ENCODE assay signal across 22 cellular contexts in genomic region chr1:160743266-160743665, GRCh38. TPM values are rescaled to one million over a fixed set of nuclear protein-coding genes. Genes with fewer than 3 reads are reported as not detected.
DNase-seq lines count a peak whose midpoint lies in the region; ATAC-seq, FAIRE-seq and TF ChIP-seq lines count a peak whose summit lies in the region.
"Had no signal": no experiment of that assay in that cellular context is flagged by ENCODE, and none has a peak within 500 bp of the region (broad histone marks: within the 10 kb centered on the region; RNA-seq: fewer than 3 reads in every experiment).

No MANE protein-coding gene starts in this region.

- peak; percentile 61 for ATAC-seq in K562
- peak; percentile 58 for ATAC-seq in stimulated activated effector memory CD8-positive, alpha-beta T cell treated with anti-CD3 and anti-CD28 coated beads, Interleukin-12 subunit alpha, Interleukin-12 subunit beta, amount 100 ng/mL, for 72 hours
- no peak for ATAC-seq in HG02610 (IDR thresholded peaks at IDR 0.05; ENCODE audit: unreplicated experiment)
- no peak for ATAC-seq in HG03196 (IDR thresholded peaks at IDR 0.05; ENCODE audit: unreplicated experiment)
- ATAC-seq: body of pancreas, GM23338, left colon, right cardiac atrium had no signal

- no peak for TF ChIP-seq CTCF in MM.1S (IDR thresholded peaks at IDR 0.05; ENCODE audit: low read length)
- TF ChIP-seq CTCF in K562 (IDR thresholded peaks at IDR 0.05 in 2 of 3, conservative IDR thresholded peaks at IDR 0.05 in 1 of 3; ENCODE audit: insufficient read depth in 2 of 3, low read depth in 1 of 3, low read length in 3 of 3), result no peak

- TF ChIP-seq POLR2A in K562 (conservative IDR thresholded peaks at IDR 0.05), result no peak

- H3K79me2 ChIP-seq in MM.1S (ENCODE audit: low read length), result peaks cover 100% of the 10 kb centered on the region
- no peaks in the 10 kb centered on the region for H3K79me2 ChIP-seq in K562 (ENCODE audit: control insufficient read depth, insufficient read depth, low read length)

- no peak for TF ChIP-seq EP300 in K562 (IDR thresholded peaks at IDR 0.05; ENCODE audit: low read length)

- POLR2A ChIA-PET in activated CD4-positive, alpha-beta memory T cell treated with anti-CD3 and anti-CD28 coated beads for 36 hours (lab: Charles Lee), result no interaction called here
- POLR2A ChIA-PET in activated CD4-positive, alpha-beta memory T cell treated with anti-CD3 and anti-CD28 coated beads, Interleukin-2, amount 10 ng/mL, durations not matched to agents 7 days and 5 days (lab: Charles Lee), result interaction anchor here (0.8 to 2.4 kb wide), 4 partner anchors 10 to 55 kb away, joined by 3 to 9 read pairs (median 6); no protein-coding TSS in a partner anchor
- POLR2A ChIA-PET in K562 (lab: Yijun Ruan, JAX), result interaction anchor here (0.9 kb wide), 1 partner anchor 25 kb away, joined by 3 read pairs; no protein-coding TSS in a partner anchor

- no peak overlapping the region for H3K4me3 Mint-ChIP-seq in activated CD4-positive, alpha-beta memory T cell treated with anti-CD3 and anti-CD28 coated beads for 36 hours
- H3K4me3 Mint-ChIP-seq in activated CD4-positive, alpha-beta memory T cell treated with anti-CD3 and anti-CD28 coated beads, Interleukin-2, amount 10 ng/mL, durations not matched to agents 7 days and 5 days, result no peak overlapping the region
- peak overlapping the region; percentile 71 for H3K4me3 Mint-ChIP-seq in stimulated activated effector memory CD8-positive, alpha-beta T cell treated with anti-CD3 and anti-CD28 coated beads, Interleukin-12 subunit alpha, Interleukin-12 subunit beta, amount 100 ng/mL, for 72 hours
- H3K4me3 Mint-ChIP-seq: CD4-positive, CD25-positive, alpha-beta regulatory T cell; GM23338 had no signal

- TF ChIP-seq RAD21 in K562 (CRISPR knock-in tag; conservative IDR thresholded peaks at IDR 0.05 in 1 of 2, IDR thresholded peaks at IDR 0.05 in 1 of 2), result no peak

- no peaks in the 10 kb centered on the region for H3K36me3 Mint-ChIP-seq in activated CD4-positive, alpha-beta memory T cell treated with anti-CD3 and anti-CD28 coated beads for 36 hours
- no peaks in the 10 kb centered on the region for H3K36me3 Mint-ChIP-seq in activated CD4-positive, alpha-beta memory T cell treated with anti-CD3 and anti-CD28 coated beads, Interleukin-2, amount 10 ng/mL, durations not matched to agents 7 days and 5 days (ENCODE audit: low read depth)
- H3K36me3 Mint-ChIP-seq in stimulated activated effector memory CD8-positive, alpha-beta T cell treated with anti-CD3 and anti-CD28 coated beads, Interleukin-12 subunit alpha, Interleukin-12 subunit beta, amount 100 ng/mL, for 72 hours, result peaks cover 55% of the 10 kb centered on the region
- H3K36me3 Mint-ChIP-seq: CD4-positive, CD25-positive, alpha-beta regulatory T cell had no signal

- H3K9me3 ChIP-seq in MM.1S (replicated peaks; ENCODE audit: insufficient read depth, low read length) (no peaks in the 10 kb centered on the region), K562 (replicated peaks; ENCODE audit: control insufficient read depth, insufficient read depth, low read depth, low read length) (no peaks in the 10 kb centered on the region)
- H3K9me3 ChIP-seq: body of pancreas, vagina had no signal

- intact Hi-C loops in activated CD4-positive, alpha-beta memory T cell treated with anti-CD3 and anti-CD28 coated beads for 36 hours (cut with micrococcal nuclease), result no loop called here
- intact Hi-C loops in K562 (cut with micrococcal nuclease), result no loop called here

- peak overlapping the region; percentile 86 for H3K9ac ChIP-seq in MM.1S (ENCODE audit: low read length)
- no peak overlapping the region for H3K9ac ChIP-seq in K562 (ENCODE audit: insufficient read depth in 1 of 2, low read depth in 2 of 2, low read length in 2 of 2)

- peaks cover 60% of the 10 kb centered on the region for H3K4me1 Mint-ChIP-seq in activated CD4-positive, alpha-beta memory T cell treated with anti-CD3 and anti-CD28 coated beads for 36 hours (ENCODE audit: low read depth)
- peaks cover 69% of the 10 kb centered on the region for H3K4me1 Mint-ChIP-seq in activated CD4-positive, alpha-beta memory T cell treated with anti-CD3 and anti-CD28 coated beads, Interleukin-2, amount 10 ng/mL, durations not matched to agents 7 days and 5 days
- peaks cover 77% of the 10 kb centered on the region for H3K4me1 Mint-ChIP-seq in stimulated activated effector memory CD8-positive, alpha-beta T cell treated with anti-CD3 and anti-CD28 coated beads, Interleukin-12 subunit alpha, Interleukin-12 subunit beta, amount 100 ng/mL, for 72 hours

- peak overlapping the region; percentile 0 for H3K27ac Mint-ChIP-seq in activated CD4-positive, alpha-beta memory T cell treated with anti-CD3 and anti-CD28 coated beads for 36 hours
- no peak overlapping the region for H3K27ac Mint-ChIP-seq in activated CD4-positive, alpha-beta memory T cell treated with anti-CD3 and anti-CD28 coated beads, Interleukin-2, amount 10 ng/mL, durations not matched to agents 7 days and 5 days
- H3K27ac Mint-ChIP-seq in stimulated activated effector memory CD8-positive, alpha-beta T cell treated with anti-CD3 and anti-CD28 coated beads, Interleukin-12 subunit alpha, Interleukin-12 subunit beta, amount 100 ng/mL, for 72 hours, result peak overlapping the region; percentile 90
- H3K27ac Mint-ChIP-seq: GM23338 had no signal

- BruUV-seq in K562 (replicated peaks; lab: Mats Ljungman, UMichigan), result no TSS peak

- H3K4me1 ChIP-seq in MM.1S (ENCODE audit: low read length), result peaks cover 49% of the 10 kb centered on the region
- peaks cover 0 to 10% of the 10 kb centered on the region in 2 experiments; a peak in 2 of 5 replicates for H3K4me1 ChIP-seq in K562 (replicated peaks in 1 of 2; ENCODE audit: control insufficient read depth in 2 of 2, insufficient read depth in 2 of 2, low read length in 2 of 2)
- H3K4me1 ChIP-seq: body of pancreas, vagina had no signal

- H4K20me1 ChIP-seq in MM.1S (ENCODE audit: insufficient read depth, low read length) (peaks cover 22% of the 10 kb centered on the region; the same call in 1 of the 2 replicates), K562 (replicated peaks; ENCODE audit: control insufficient read depth, insufficient read depth, low read length) (no peaks in the 10 kb centered on the region)

- peak overlapping the region; percentile 81 for H3K4me3 ChIP-seq in MM.1S (ENCODE audit: low read length)
- no peak overlapping the region for H3K4me3 ChIP-seq in K562
- H3K4me3 ChIP-seq: body of pancreas, coronary artery, GM23338, vagina had no signal

- H3K9me1 ChIP-seq in K562 (ENCODE audit: control insufficient read depth, insufficient read depth, low read length), result no peaks in the 10 kb centered on the region

- H2AFZ ChIP-seq in MM.1S (ENCODE audit: low read length) (no peak overlapping the region), K562 (ENCODE audit: low read depth, low read length) (no peak overlapping the region)
- H2AFZ ChIP-seq: GM23338 had no signal

- H3K9me2 ChIP-seq in MM.1S (replicated peaks; ENCODE audit: insufficient read depth, low read length), result no peaks in the 10 kb centered on the region

- in situ Hi-C loops in K562 (cut with MboI), result no loop called here

- no peaks in the 10 kb centered on the region; the same call in 1 of the 2 replicates for H3K36me3 ChIP-seq in MM.1S (replicated peaks; ENCODE audit: insufficient read depth, low read length)
- H3K36me3 ChIP-seq in K562 (ENCODE audit: control insufficient read depth, insufficient read depth, low read length), result no peaks in the 10 kb centered on the region
- H3K36me3 ChIP-seq: vagina had no signal

- CTCF ChIA-PET in activated CD4-positive, alpha-beta memory T cell treated with anti-CD3 and anti-CD28 coated beads for 36 hours (lab: Charles Lee), result interaction anchor here (1.2 to 1.5 kb wide), 3 partner anchors 34 to 84 kb away, joined by 3 to 4 read pairs (median 3); no protein-coding TSS in a partner anchor
- CTCF ChIA-PET in activated CD4-positive, alpha-beta memory T cell treated with anti-CD3 and anti-CD28 coated beads, Interleukin-2, amount 10 ng/mL, durations not matched to agents 7 days and 5 days (lab: Charles Lee), result interaction anchor here (0.9 to 2.2 kb wide), 5 partner anchors 10 to 208 kb away, joined by 3 to 13 read pairs (median 3); no protein-coding TSS in a partner anchor
- CTCF ChIA-PET in K562 (lab: Yijun Ruan, JAX; ENCODE audit: low intra/inter-chr PET ratio), result no interaction called here

- H3K4me2 ChIP-seq in MM.1S (ENCODE audit: low read depth, low read length) (peak overlapping the region; percentile 92), K562 (ENCODE audit: insufficient read depth, low read length) (peak overlapping the region; percentile 3)
- H3K4me2 ChIP-seq: GM23338 had no signal

- no peaks in the 10 kb centered on the region for H3K27me3 Mint-ChIP-seq in activated CD4-positive, alpha-beta memory T cell treated with anti-CD3 and anti-CD28 coated beads for 36 hours
- no peaks in the 10 kb centered on the region for H3K27me3 Mint-ChIP-seq in activated CD4-positive, alpha-beta memory T cell treated with anti-CD3 and anti-CD28 coated beads, Interleukin-2, amount 10 ng/mL, durations not matched to agents 7 days and 5 days

- H3K27me3 ChIP-seq in MM.1S (replicated peaks; ENCODE audit: insufficient read depth, low read length), result no peaks in the 10 kb centered on the region
- peaks cover 0 to 8% of the 10 kb centered on the region in 2 experiments; a peak in 3 of 5 replicates for H3K27me3 ChIP-seq in K562 (ENCODE audit: control insufficient read depth in 2 of 2, insufficient read depth in 2 of 2, low read length in 2 of 2)
- H3K27me3 ChIP-seq: body of pancreas, vagina had no signal

- DNase-seq in activated CD4-positive, alpha-beta memory T cell treated with anti-CD3 and anti-CD28 coated beads for 36 hours, result no peak
- no peak for DNase-seq in activated CD4-positive, alpha-beta memory T cell treated with anti-CD3 and anti-CD28 coated beads, Interleukin-2, amount 10 ng/mL, durations not matched to agents 7 days and 5 days
- DNase-seq in MM.1S, result peak; percentile 74
- peak in 1 of 4 experiments; percentile 16 for DNase-seq in K562 (ENCODE audit: extremely low read depth in 1 of 4, low spot score in 3 of 4)
- DNase-seq in stimulated activated effector memory CD8-positive, alpha-beta T cell treated with anti-CD3 and anti-CD28 coated beads, Interleukin-12 subunit alpha, Interleukin-12 subunit beta, amount 100 ng/mL, for 72 hours (ENCODE audit: low spot score in 2 of 2), result peak in 1 of 2 donors; percentile 73
- DNase-seq in NCI-H2171 (lab: John Stamatoyannopoulos, UW), result no peak
- DNase-seq: activated gamma-delta T cell; body of pancreas; CD4-positive, CD25-positive, alpha-beta regulatory T cell; foreskin melanocyte; IMR-90; left colon; NCI-H2081 treated with DMSO at 0.1 percent for 48 hours; NCI-H524; right cardiac atrium had no signal

- H3K27ac ChIP-seq in MM.1S (ENCODE audit: low read length), result peak overlapping the region; percentile 88
- no peak overlapping the region for H3K27ac ChIP-seq in K562 (ENCODE audit: extremely low read depth, low read depth, low read length)
- H3K27ac ChIP-seq: body of pancreas, coronary artery, epithelial cell of prostate, vagina had no signal

- no peak for FAIRE-seq in K562 (lab: Jason Lieb, UNC)

- peaks cover 61% of the 10 kb centered on the region for H3F3A ChIP-seq in MM.1S (ENCODE audit: insufficient read depth, low read length)

- H3K9me3 Mint-ChIP-seq in activated CD4-positive, alpha-beta memory T cell treated with anti-CD3 and anti-CD28 coated beads for 36 hours, result no peaks in the 10 kb centered on the region
- no peaks in the 10 kb centered on the region for H3K9me3 Mint-ChIP-seq in activated CD4-positive, alpha-beta memory T cell treated with anti-CD3 and anti-CD28 coated beads, Interleukin-2, amount 10 ng/mL, durations not matched to agents 7 days and 5 days
- no peaks in the 10 kb centered on the region for H3K9me3 Mint-ChIP-seq in stimulated activated effector memory CD8-positive, alpha-beta T cell treated with anti-CD3 and anti-CD28 coated beads, Interleukin-12 subunit alpha, Interleukin-12 subunit beta, amount 100 ng/mL, for 72 hours
- H3K9me3 Mint-ChIP-seq: GM23338 had no signal

- WGBS in K562 (ENCODE audit: insufficient coverage, low coverage, missing lambda C conversion rate), result 0% methylated on average over 3 of the region's 3 CpGs

RNA-seq across cellular contexts. Expression of gene SLAMF7, which starts 4.2 kb away (rescaled TPM):
- total RNA-seq in activated CD4-positive, alpha-beta memory T cell treated with anti-CD3 and anti-CD28 coated beads for 36 hours, result 10 to 100 TPM; 11.4 to 15.9 TPM
- 10 to 100 TPM; 13.7 to 15.3 TPM for total RNA-seq in activated CD4-positive, alpha-beta memory T cell treated with anti-CD3 and anti-CD28 coated beads, Interleukin-2, amount 10 ng/mL, durations not matched to agents 7 days and 5 days
- not detected in 2 replicates for total RNA-seq in K562 (2011; cell fraction: chromatin; rRNA removed; ENCODE audit: low replicate concordance)
- not detected in 2 replicates for total RNA-seq in K562 (2011; cell fraction: nucleolus; rRNA removed)
- total RNA-seq in K562 (2011; cell fraction: nucleoplasm; rRNA removed), result not detected in 2 replicates
- 0.12 TPM in 1 of 2 replicates, not detected in the other for total RNA-seq in K562 (2014; rRNA removed)
- 0.11 and 0.19 TPM in 2 replicates for total RNA-seq in K562 (2014; rRNA removed; fragmentation: Illumina TruSeq; extraction: Trizol)
- total RNA-seq in K562 (2015; rRNA removed; fragmentation: Illumina TruSeq; extraction: Trizol), result 0.18 and 0.23 TPM in 2 replicates
- total RNA-seq in K562 (2021), result 0.35 and 0.49 TPM in 2 replicates
- not detected in 2 replicates for polyA plus RNA-seq in K562 (2011; rRNA removed)
- 0.03 TPM in 1 of 2 replicates, not detected in the other for polyA plus RNA-seq in K562 (2011; cell fraction: cytosol; rRNA removed)
- not detected in 2 replicates for polyA plus RNA-seq in K562 (2011; cell fraction: nucleus; rRNA removed)
- polyA plus RNA-seq in K562 (2012), result 0.68 and 2.0 TPM in 2 replicates
- polyA plus RNA-seq in K562 (2014; fragmentation: Illumina TruSeq; extraction: Trizol), result 0.22 and 0.36 TPM in 2 replicates
- polyA plus RNA-seq in K562 (2014; fragmentation: Nextera tagmentation; extraction: Ambion mirVana), result under 1 TPM; 0.17 to 0.39 TPM
- polyA plus RNA-seq in K562 (2014; rRNA removed), result 0.19 and 1.2 TPM in 2 replicates
- not detected in 2 replicates for polyA minus RNA-seq in K562 (2011; rRNA and poly(A)+ RNA removed)
- not detected in 2 replicates for polyA minus RNA-seq in K562 (2011; cell fraction: cytosol; rRNA and poly(A)+ RNA removed)
- polyA minus RNA-seq in K562 (2011; cell fraction: nucleus; rRNA and poly(A)+ RNA removed), result not detected in 2 replicates
- total RNA-seq: GM23338, IMR-90, OCI-LY7 had no signal
- polyA plus RNA-seq: IMR-90 had no signal

RNA-seq across cellular contexts. Expression of gene CD48, which starts 31.6 kb away (rescaled TPM):
- 100 to 1,000 TPM; 190 to 194 TPM for total RNA-seq in activated CD4-positive, alpha-beta memory T cell treated with anti-CD3 and anti-CD28 coated beads for 36 hours
- total RNA-seq in activated CD4-positive, alpha-beta memory T cell treated with anti-CD3 and anti-CD28 coated beads, Interleukin-2, amount 10 ng/mL, durations not matched to agents 7 days and 5 days, result 100 to 1,000 TPM; 403 to 404 TPM
- total RNA-seq in K562 (2011; cell fraction: chromatin; rRNA removed; ENCODE audit: low replicate concordance), result not detected in 2 replicates
- not detected in 2 replicates for total RNA-seq in K562 (2011; cell fraction: nucleolus; rRNA removed)
- not detected in 2 replicates for total RNA-seq in K562 (2011; cell fraction: nucleoplasm; rRNA removed)
- 0.53 TPM in 1 of 2 replicates, not detected in the other for total RNA-seq in K562 (2014; rRNA removed)
- total RNA-seq in K562 (2014; rRNA removed; fragmentation: Illumina TruSeq; extraction: Trizol), result 0.11 and 0.38 TPM in 2 replicates
- 0.40 and 0.94 TPM in 2 replicates for total RNA-seq in K562 (2015; rRNA removed; fragmentation: Illumina TruSeq; extraction: Trizol)
- 0.42 and 0.65 TPM in 2 replicates for total RNA-seq in K562 (2021)
- not detected in 2 replicates for polyA plus RNA-seq in K562 (2011; rRNA removed)
- 0.06 TPM in 1 of 2 replicates, not detected in the other for polyA plus RNA-seq in K562 (2011; cell fraction: cytosol; rRNA removed)
- polyA plus RNA-seq in K562 (2011; cell fraction: nucleus; rRNA removed), result not detected in 2 replicates
- 0.26 and 2.0 TPM in 2 replicates for polyA plus RNA-seq in K562 (2012)
- 0.10 and 0.24 TPM in 2 replicates for polyA plus RNA-seq in K562 (2014; fragmentation: Illumina TruSeq; extraction: Trizol)
- polyA plus RNA-seq in K562 (2014; fragmentation: Nextera tagmentation; extraction: Ambion mirVana), result under 1 TPM in 1 of 2 experiments, not detected in 1; 0.27 TPM
- 0.18 and 0.30 TPM in 2 replicates for polyA plus RNA-seq in K562 (2014; rRNA removed)
- 0.27 TPM in 1 of 2 replicates, not detected in the other for polyA minus RNA-seq in K562 (2011; rRNA and poly(A)+ RNA removed)
- polyA minus RNA-seq in K562 (2011; cell fraction: cytosol; rRNA and poly(A)+ RNA removed), result not detected in 2 replicates
- polyA minus RNA-seq in K562 (2011; cell fraction: nucleus; rRNA and poly(A)+ RNA removed), result not detected in 2 replicates
- total RNA-seq: IMR-90 had no signal
- polyA plus RNA-seq: IMR-90 had no signal

RNA-seq across cellular contexts. Expression of gene LY9, which starts 52.7 kb away (rescaled TPM):
- total RNA-seq in activated CD4-positive, alpha-beta memory T cell treated with anti-CD3 and anti-CD28 coated beads for 36 hours, result 1 to 10 TPM; 4.8 to 4.9 TPM
- total RNA-seq in activated CD4-positive, alpha-beta memory T cell treated with anti-CD3 and anti-CD28 coated beads, Interleukin-2, amount 10 ng/mL, durations not matched to agents 7 days and 5 days, result 10 to 100 TPM; 46.4 to 49.9 TPM
- not detected in 2 replicates for total RNA-seq in K562 (2011; cell fraction: chromatin; rRNA removed; ENCODE audit: low replicate concordance)
- total RNA-seq in K562 (2011; cell fraction: nucleolus; rRNA removed), result not detected in 2 replicates
- not detected in 2 replicates for total RNA-seq in K562 (2011; cell fraction: nucleoplasm; rRNA removed)
- not detected in 2 replicates for total RNA-seq in K562 (2014; rRNA removed)
- not detected in 2 replicates for total RNA-seq in K562 (2014; rRNA removed; fragmentation: Illumina TruSeq; extraction: Trizol)
- total RNA-seq in K562 (2015; rRNA removed; fragmentation: Illumina TruSeq; extraction: Trizol), result not detected in 2 replicates
- total RNA-seq in K562 (2021), result not detected in 2 replicates
- not detected in 2 replicates for polyA plus RNA-seq in K562 (2011; rRNA removed)
- polyA plus RNA-seq in K562 (2011; cell fraction: cytosol; rRNA removed), result not detected in 2 replicates
- not detected in 2 replicates for polyA plus RNA-seq in K562 (2011; cell fraction: nucleus; rRNA removed)
- not detected in 2 replicates for polyA plus RNA-seq in K562 (2012)
- polyA plus RNA-seq in K562 (2014; fragmentation: Illumina TruSeq; extraction: Trizol), result not detected in 2 replicates
- polyA plus RNA-seq in K562 (2014; fragmentation: Nextera tagmentation; extraction: Ambion mirVana), result not detected
- polyA plus RNA-seq in K562 (2014; rRNA removed), result not detected in 2 replicates
- polyA minus RNA-seq in K562 (2011; rRNA and poly(A)+ RNA removed), result not detected in 2 replicates
- not detected in 2 replicates for polyA minus RNA-seq in K562 (2011; cell fraction: cytosol; rRNA and poly(A)+ RNA removed)
- not detected in 2 replicates for polyA minus RNA-seq in K562 (2011; cell fraction: nucleus; rRNA and poly(A)+ RNA removed)
- total RNA-seq: GM23338, IMR-90 had no signal
- polyA plus RNA-seq: GM23338, IMR-90 had no signal

Comparison
In these comparisons a context has a peak if more than half of its experiments do, and no peak if none do; other contexts are left out.
1. RNA of gene LY9, which starts 52.7 kb away (total RNA-seq): 46.4 to 49.9 TPM in activated CD4-positive, alpha-beta memory T cell treated with anti-CD3 and anti-CD28 coated beads, Interleukin-2, amount 10 ng/mL, durations not matched to agents 7 days and 5 days; 4.8 to 4.9 TPM in activated CD4-positive, alpha-beta memory T cell treated with anti-CD3 and anti-CD28 coated beads for 36 hours and not detected in K562; every median in the first group is over 4 times any median in the second.
2. ATAC-seq: peak in K562 (single experiment) and stimulated activated effector memory CD8-positive, alpha-beta T cell treated with anti-CD3 and anti-CD28 coated beads, Interleukin-12 subunit alpha, Interleukin-12 subunit beta, amount 100 ng/mL, for 72 hours (single experiment); none in HG02610 (single experiment) and HG03196 (single experiment).
3. RNA of gene SLAMF7, which starts 4.2 kb away (total RNA-seq): 11.4 to 15.9 TPM in activated CD4-positive, alpha-beta memory T cell treated with anti-CD3 and anti-CD28 coated beads for 36 hours and 13.7 to 15.3 TPM in activated CD4-positive, alpha-beta memory T cell treated with anti-CD3 and anti-CD28 coated beads, Interleukin-2, amount 10 ng/mL, durations not matched to agents 7 days and 5 days; 0.11 to 0.49 TPM in K562; every median in the first group is over 4 times any median in the second.
4. RNA of gene CD48, which starts 31.6 kb away (total RNA-seq): 403 to 404 TPM in activated CD4-positive, alpha-beta memory T cell treated with anti-CD3 and anti-CD28 coated beads, Interleukin-2, amount 10 ng/mL, durations not matched to agents 7 days and 5 days and 190 to 194 TPM in activated CD4-positive, alpha-beta memory T cell treated with anti-CD3 and anti-CD28 coated beads for 36 hours; 0.11 to 0.94 TPM in K562; every median in the first group is over 10 times any median in the second.